13 cellular contexts compared by ENCODE assay signal in genomic region chr1:53337499-53337898, GRCh38. TPM values are rescaled to one million over a fixed set of nuclear protein-coding genes. Genes with fewer than 3 reads are reported as not detected.
A peak's percentile ranks its signal among the peaks of the same experiment; 100 is the strongest.
DNase-seq lines count a peak whose midpoint lies in the region; TF ChIP-seq lines count a peak whose summit lies in the region.
"Had no signal": no experiment of that assay in that cellular context is flagged by ENCODE, and none has a peak within 500 bp of the region (broad histone marks: within the 10 kb centered on the region; RNA-seq: fewer than 3 reads in every experiment).

No MANE protein-coding gene starts in this region.

- H3K4me2 ChIP-seq in H9 (ENCODE audit: insufficient read depth, insufficient read length, low read length), result no peak overlapping the region
- H3K4me2 ChIP-seq: A549 had no signal

- no peak overlapping the region for H3K4ac ChIP-seq in H9 (ENCODE audit: low read depth, low read length)

- H3K18ac ChIP-seq in H9 (ENCODE audit: insufficient read length, low read depth, low read length), result no peak overlapping the region

- no peaks in the 10 kb centered on the region for H3K79me1 ChIP-seq in H9 (ENCODE audit: insufficient read depth, low read depth, low read length, poor library complexity, severe bottlenecking)

- no peaks in the 10 kb centered on the region for H3K4me1 ChIP-seq in H9 (ENCODE audit: insufficient read depth, low read length)
- no peaks in the 10 kb centered on the region for H3K4me1 ChIP-seq in esophagus muscularis mucosa
- H3K4me1 ChIP-seq: A549, BE2C had no signal

- H3K14ac ChIP-seq in H9 (ENCODE audit: insufficient read depth, low read length), result no peak overlapping the region

- H2BK20ac ChIP-seq in H9 (ENCODE audit: low read depth, low read length, poor library complexity, severe bottlenecking), result no peak overlapping the region

- no peak overlapping the region for H3K23ac ChIP-seq in H9 (ENCODE audit: insufficient read length, low read depth, low read length)

- no peak overlapping the region for H2AK5ac ChIP-seq in H9 (ENCODE audit: insufficient read length, low read length)

- no peaks in the 10 kb centered on the region for H4K20me1 ChIP-seq in H9 (ENCODE audit: control insufficient read depth, insufficient read depth, insufficient read length)

- no peak overlapping the region for H2BK12ac ChIP-seq in H9 (ENCODE audit: insufficient read length, low read depth, low read length)

- intact Hi-C loops in activated T-helper 2 cell treated with anti-CD3 and anti-CD28 coated beads, Interferon-gamma antibody, Interleukin-2, Interleukin-4, amounts not matched to agents 10 μg/mL and 5 μg/mL and 100 μg/mL, durations not matched to agents 14 hours and 24 hours and 36 hours (cut with micrococcal nuclease), result no loop called here
- intact Hi-C loops in esophagus muscularis mucosa (cut with DNase I), result no loop called here
- intact Hi-C loops in posterior vena cava (cut with DNase I), result no loop called here

- no peaks in the 10 kb centered on the region for H3K36me3 ChIP-seq in esophagus muscularis mucosa
- H3K36me3 ChIP-seq: BE2C had no signal

- no peak overlapping the region for H4K8ac ChIP-seq in H9 (replicated peaks; ENCODE audit: insufficient read length, low read depth, low read length)

- no CpG with 5 or more reads among the region's 5 CpGs for WGBS in H9 (ENCODE audit: extremely low coverage, insufficient read length, low lambda C conversion rate)
- WGBS in esophagus muscularis mucosa, result 92% methylated on average over 5 of the region's 5 CpGs

- H3K4me1 Mint-ChIP-seq in H9, result no peaks in the 10 kb centered on the region
- H3K4me1 Mint-ChIP-seq in activated T-helper 2 cell treated with anti-CD3 and anti-CD28 coated beads, Interferon-gamma antibody, Interleukin-2, Interleukin-4, amounts not matched to agents 10 μg/mL and 5 μg/mL and 100 μg/mL, durations not matched to agents 14 hours and 24 hours and 36 hours (ENCODE audit: low read depth), result peaks cover 13% of the 10 kb centered on the region
- H3K4me1 Mint-ChIP-seq in T-helper 2 cell treated with Interferon-gamma antibody and Interleukin-4, amounts not matched to agents 5 μg/mL and 100 μg/mL, for 36 hours (ENCODE audit: low read depth), result peaks cover 10% of the 10 kb centered on the region

- H3K23me2 ChIP-seq in H9 (ENCODE audit: insufficient read length, low read depth, low read length, poor library complexity, severe bottlenecking), result no peaks in the 10 kb centered on the region

- no peak overlapping the region for H3T11ph ChIP-seq in H9 (ENCODE audit: low read length)

- no peak overlapping the region for H2BK5ac ChIP-seq in H9 (ENCODE audit: insufficient read length, low read length)

- peaks cover 0 to 5% of the 10 kb centered on the region in 2 experiments; a peak in 3 of 5 replicates for H3K9me3 Mint-ChIP-seq in H9
- peaks cover 10% of the 10 kb centered on the region for H3K9me3 Mint-ChIP-seq in activated T-helper 2 cell treated with anti-CD3 and anti-CD28 coated beads, Interferon-gamma antibody, Interleukin-2, Interleukin-4, amounts not matched to agents 10 μg/mL and 5 μg/mL and 100 μg/mL, durations not matched to agents 14 hours and 24 hours and 36 hours
- H3K9me3 Mint-ChIP-seq in T-helper 2 cell treated with Interferon-gamma antibody and Interleukin-4, amounts not matched to agents 5 μg/mL and 100 μg/mL, for 36 hours, result peaks cover 5% of the 10 kb centered on the region
- H3K9me3 Mint-ChIP-seq: CD4-positive, alpha-beta memory T cell had no signal

- H2BK120ac ChIP-seq in H9 (ENCODE audit: low read depth, low read length, poor library complexity, severe bottlenecking), result no peak overlapping the region

- DNase-seq in H9 (peak; percentile 4), esophagus muscularis mucosa (ENCODE audit: extremely low spot score) (peak; percentile 77), posterior vena cava (ENCODE audit: low spot score) (peak; percentile 14), putamen (ENCODE audit: low spot score) (no peak)
- peak; percentile 1 for DNase-seq in activated T-helper 2 cell treated with anti-CD3 and anti-CD28 coated beads, Interferon-gamma antibody, Interleukin-2, Interleukin-4, amounts not matched to agents 10 μg/mL and 5 μg/mL and 100 μg/mL, durations not matched to agents 14 hours and 24 hours and 36 hours (ENCODE audit: low spot score)
- DNase-seq in T-helper 2 cell treated with Interferon-gamma antibody and Interleukin-4, amounts not matched to agents 5 μg/mL and 100 μg/mL, for 36 hours (ENCODE audit: low spot score), result no peak
- no peak for DNase-seq in activated CD4-positive, alpha-beta T cell treated with anti-CD3 and anti-CD28 coated beads for 48 hours
- DNase-seq: BE2C; CD4-positive, alpha-beta memory T cell; DMS79; GM23248 had no signal

- H3K9me3 ChIP-seq in H9 (ENCODE audit: control insufficient read depth, low read depth, low read length) (no peaks in the 10 kb centered on the region), esophagus muscularis mucosa (no peaks in the 10 kb centered on the region)
- H3K9me3 ChIP-seq: A549, BE2C had no signal

- no peak overlapping the region for H3K4me3 Mint-ChIP-seq in H9
- H3K4me3 Mint-ChIP-seq in activated T-helper 2 cell treated with anti-CD3 and anti-CD28 coated beads, Interferon-gamma antibody, Interleukin-2, Interleukin-4, amounts not matched to agents 10 μg/mL and 5 μg/mL and 100 μg/mL, durations not matched to agents 14 hours and 24 hours and 36 hours (ENCODE audit: low read depth), result no peak overlapping the region
- no peak overlapping the region for H3K4me3 Mint-ChIP-seq in T-helper 2 cell treated with Interferon-gamma antibody and Interleukin-4, amounts not matched to agents 5 μg/mL and 100 μg/mL, for 36 hours
- H3K4me3 Mint-ChIP-seq: CD4-positive, alpha-beta memory T cell had no signal

- no peak overlapping the region for H3K4me3 ChIP-seq in esophagus muscularis mucosa
- H3K4me3 ChIP-seq: A549, GM23248 had no signal

- no peak overlapping the region for H4K91ac ChIP-seq in H9 (ENCODE audit: insufficient read length, low read depth, low read length)

- no peak overlapping the region for H2BK15ac ChIP-seq in H9 (ENCODE audit: low read depth, low read length)

- H3K79me2 ChIP-seq in H9 (ENCODE audit: insufficient read depth, low read length), result no peaks in the 10 kb centered on the region

- H3K27me3 Mint-ChIP-seq in H9 (ENCODE audit: low read depth), result peaks cover 18% of the 10 kb centered on the region
- no peaks in the 10 kb centered on the region for H3K27me3 Mint-ChIP-seq in activated T-helper 2 cell treated with anti-CD3 and anti-CD28 coated beads, Interferon-gamma antibody, Interleukin-2, Interleukin-4, amounts not matched to agents 10 μg/mL and 5 μg/mL and 100 μg/mL, durations not matched to agents 14 hours and 24 hours and 36 hours (ENCODE audit: low read depth)
- no peaks in the 10 kb centered on the region for H3K27me3 Mint-ChIP-seq in T-helper 2 cell treated with Interferon-gamma antibody and Interleukin-4, amounts not matched to agents 5 μg/mL and 100 μg/mL, for 36 hours (ENCODE audit: low read depth)
- H3K27me3 Mint-ChIP-seq: CD4-positive, alpha-beta memory T cell had no signal

- TF ChIP-seq POLR2A in esophagus muscularis mucosa (IDR thresholded peaks at IDR 0.05; ENCODE audit: low read depth), result no peak

- no peak overlapping the region for H3K27ac Mint-ChIP-seq in H9
- no peak overlapping the region for H3K27ac Mint-ChIP-seq in activated T-helper 2 cell treated with anti-CD3 and anti-CD28 coated beads, Interferon-gamma antibody, Interleukin-2, Interleukin-4, amounts not matched to agents 10 μg/mL and 5 μg/mL and 100 μg/mL, durations not matched to agents 14 hours and 24 hours and 36 hours
- H3K27ac Mint-ChIP-seq in T-helper 2 cell treated with Interferon-gamma antibody and Interleukin-4, amounts not matched to agents 5 μg/mL and 100 μg/mL, for 36 hours, result no peak overlapping the region

- H2AFZ ChIP-seq in H9 (ENCODE audit: low read length), result no peak overlapping the region
- H2AFZ ChIP-seq: GM23248 had no signal

- no peak for TF ChIP-seq EP300 in esophagus muscularis mucosa (IDR thresholded peaks at IDR 0.05)

- H4K5ac ChIP-seq in H9 (ENCODE audit: insufficient read length, low read depth, low read length), result no peak overlapping the region

- H3K36me3 Mint-ChIP-seq in H9 (ENCODE audit: insufficient read depth in 1 of 3, low read depth in 3 of 3), result no peaks in the 10 kb centered on the region
- H3K36me3 Mint-ChIP-seq in activated T-helper 2 cell treated with anti-CD3 and anti-CD28 coated beads, Interferon-gamma antibody, Interleukin-2, Interleukin-4, amounts not matched to agents 10 μg/mL and 5 μg/mL and 100 μg/mL, durations not matched to agents 14 hours and 24 hours and 36 hours (ENCODE audit: low read depth), result peaks cover 19% of the 10 kb centered on the region
- H3K36me3 Mint-ChIP-seq in T-helper 2 cell treated with Interferon-gamma antibody and Interleukin-4, amounts not matched to agents 5 μg/mL and 100 μg/mL, for 36 hours (ENCODE audit: low read depth), result peaks cover 9% of the 10 kb centered on the region
- H3K36me3 Mint-ChIP-seq: CD4-positive, alpha-beta memory T cell had no signal

- no peak overlapping the region for H3K27ac ChIP-seq in H9 (ENCODE audit: insufficient read length, low read depth, low read length)
- no peak overlapping the region for H3K27ac ChIP-seq in esophagus muscularis mucosa (replicated peaks in 1 of 4)
- H3K27ac ChIP-seq: A549, C4-2B, GM23248 had no signal

- no peak overlapping the region for H3K56ac ChIP-seq in H9 (ENCODE audit: insufficient read length, low read depth, low read length)

- H3K27me3 ChIP-seq in H9 (ENCODE audit: insufficient read depth, low read length) (no peaks in the 10 kb centered on the region; the same call in 1 of the 2 replicates), esophagus muscularis mucosa (peaks cover 0 to 30% (median 0%) of the 10 kb centered on the region in 4 donors)
- H3K27me3 ChIP-seq: BE2C had no signal

- TF ChIP-seq CTCF in H9 (conservative IDR thresholded peaks at IDR 0.05), result no peak
- no peak for TF ChIP-seq CTCF in esophagus muscularis mucosa (IDR thresholded peaks at IDR 0.05)

- H3K9ac ChIP-seq in H9 (ENCODE audit: extremely low read depth, insufficient read length, low read length), result no peak overlapping the region
- H3K9ac ChIP-seq: GM23248 had no signal

RNA-seq across cellular contexts. Expression of gene LRP8, which starts 9.6 kb away (rescaled TPM):
- 69.2 and 78.6 TPM in 2 replicates for total RNA-seq in H9 (2021)
- total RNA-seq in activated T-helper 2 cell treated with anti-CD3 and anti-CD28 coated beads, Interferon-gamma antibody, Interleukin-2, Interleukin-4, amounts not matched to agents 10 μg/mL and 5 μg/mL and 100 μg/mL, durations not matched to agents 14 hours and 24 hours and 36 hours, result 78.0 and 82.1 TPM in 2 replicates
- 1 to 10 TPM in 3 of 4 donors, under 1 TPM in 1; 0.83 to 6.0 (median 1.9) TPM for total RNA-seq in esophagus muscularis mucosa
- total RNA-seq in posterior vena cava, result 1 to 10 TPM; 5.7 to 7.2 TPM

Comparison
In these comparisons a context has a peak if more than half of its experiments do, and no peak if none do; other contexts are left out.
1. DNase-seq: peak in H9 (single experiment), activated T-helper 2 cell treated with anti-CD3 and anti-CD28 coated beads, Interferon-gamma antibody, Interleukin-2, Interleukin-4, amounts not matched to agents 10 μg/mL and 5 μg/mL and 100 μg/mL, durations not matched to agents 14 hours and 24 hours and 36 hours (single experiment), esophagus muscularis mucosa (single experiment) and posterior vena cava (single experiment); none in T-helper 2 cell treated with Interferon-gamma antibody and Interleukin-4, amounts not matched to agents 5 μg/mL and 100 μg/mL, for 36 hours (single experiment), activated CD4-positive, alpha-beta T cell treated with anti-CD3 and anti-CD28 coated beads for 48 hours (single experiment) and putamen (single experiment).